1 cellular context compared by ENCODE assay signal in the genomic region with DNA sequence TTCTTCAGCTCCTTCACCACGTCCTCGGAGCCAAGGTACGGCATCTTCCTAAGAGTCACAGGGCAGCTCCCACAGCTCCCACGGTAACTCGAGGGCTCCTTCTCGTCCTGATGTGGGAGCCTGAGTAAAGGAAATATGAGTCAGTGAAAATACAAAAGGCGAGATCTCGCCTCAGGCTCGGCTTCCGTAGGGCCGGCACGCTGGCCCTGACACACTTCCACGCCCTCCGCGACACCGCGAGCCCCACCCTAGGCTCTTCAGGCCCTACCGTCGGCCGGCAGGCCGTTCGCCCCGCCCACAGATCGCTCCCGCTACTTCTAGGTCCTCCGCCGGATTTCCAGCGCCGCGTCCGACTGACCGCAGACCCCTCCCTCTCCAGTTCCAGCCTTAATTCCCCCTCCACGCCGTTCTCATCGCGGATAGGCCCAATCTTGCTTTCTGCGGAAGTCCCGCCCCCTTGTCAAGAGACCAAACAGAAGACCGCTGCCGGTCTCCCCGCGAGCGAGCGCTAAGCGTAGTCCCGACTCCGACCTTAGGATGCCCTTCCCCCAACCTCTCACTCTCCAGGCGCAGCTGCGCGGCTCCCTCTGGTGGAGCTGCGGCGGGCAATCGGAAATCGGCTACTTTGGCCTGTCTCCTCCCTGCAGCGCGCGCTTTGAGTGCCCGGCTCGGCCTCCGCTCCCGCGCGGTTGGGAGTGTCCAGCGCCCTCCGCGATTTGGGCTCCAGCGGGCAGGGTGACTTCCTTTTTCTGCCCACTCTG.
A peak's percentile ranks its signal among the peaks of the same experiment; 100 is the strongest.
TF ChIP-seq lines count a peak whose summit lies in the region.

A gene (minus strand): TSS at position 126 of the 761 bp plus-strand sequence. CDS start 82 bp downstream, at position 44.
A gene (plus strand): TSS at position 653 of the 761 bp plus-strand sequence. CDS start 261 bp downstream, outside the sequence.

TF ChIP-seq in H1, 55 proteins besides CTCF, POLR2A, EP300 and RAD21 (continues in another document):
- TF ChIP-seq CREB1 (IDR thresholded peaks at IDR 0.05) (peak; percentile 29; the same call in 1 of the 2 replicates), TAF1 (IDR thresholded peaks at IDR 0.05; ENCODE audit: low read depth, low read length) (peak; percentile 44; the same call in 1 of the 2 replicates), NANOG (IDR thresholded peaks at IDR 0.05; ENCODE audit: insufficient read depth, low read depth, low read length, poor library complexity, severe bottlenecking) (peak; percentile 46), GTF2F1 (IDR thresholded peaks at IDR 0.05; ENCODE audit: borderline replicate concordance, low read depth, low read length) (no peak), TEAD4 (IDR thresholded peaks at IDR 0.05; ENCODE audit: low read depth, low read length) (no peak), MAFK (IDR thresholded peaks at IDR 0.05; ENCODE audit: low read depth, low read length) (no peak), BACH1 (IDR thresholded peaks at IDR 0.05; ENCODE audit: low read length) (peak; percentile 80), CHD2 (IDR thresholded peaks at IDR 0.05; ENCODE audit: low read length) (peak; percentile 84), POLR2AphosphoS5 (IDR thresholded peaks at IDR 0.05; ENCODE audit: low read depth, low read length) (peak; percentile 34; the same call in 1 of the 2 replicates), SRF (IDR thresholded peaks at IDR 0.05; ENCODE audit: low read depth, low read length) (peak; percentile 93), SIX5 (IDR thresholded peaks at IDR 0.05; ENCODE audit: low read depth, low read length) (no peak), SUZ12 (IDR thresholded peaks at IDR 0.05; ENCODE audit: low read length) (peak; percentile 41; the same call in 1 of the 2 replicates), PHF8 (conservative IDR thresholded peaks at IDR 0.05; ENCODE audit: low read depth, low read length) (peak; percentile 14; the same call in 1 of the 2 replicates), ZNF274 (IDR thresholded peaks at IDR 0.05; ENCODE audit: borderline replicate concordance, extremely low read depth, low read length) (no peak), SP4 (IDR thresholded peaks at IDR 0.05; ENCODE audit: low read length) (no peak), CHD1 (IDR thresholded peaks at IDR 0.05; ENCODE audit: low read depth, low read length) (no peak), POU5F1 (IDR thresholded peaks at IDR 0.05; ENCODE audit: low read depth, low read length) (no peak), TBP (IDR thresholded peaks at IDR 0.05; ENCODE audit: low read depth, low read length) (peak; percentile 40; the same call in 1 of the 2 replicates), JUN (IDR thresholded peaks at IDR 0.05; ENCODE audit: low read depth, low read length) (no peak), RNF2 (IDR thresholded peaks at IDR 0.05; ENCODE audit: borderline replicate concordance, low read depth, low read length, missing control alignments, poor library complexity, severe bottlenecking) (no peak), CBX8 (IDR thresholded peaks at IDR 0.05; ENCODE audit: borderline replicate concordance, low read depth, low read length) (no peak), HDAC2 (IDR thresholded peaks at IDR 0.05; ENCODE audit: borderline replicate concordance in 1 of 2, low read depth in 2 of 2, low read length in 2 of 2) (peak in 1 of 2 experiments; percentile 44; a peak in 2 of 4 replicates), TCF12 (IDR thresholded peaks at IDR 0.05; ENCODE audit: low read depth, low read length) (peak; percentile 94), CEBPB (IDR thresholded peaks at IDR 0.05; ENCODE audit: low read depth, low read length) (no peak), RXRA (IDR thresholded peaks at IDR 0.05; ENCODE audit: insufficient read depth, low read depth, low read length) (no peak), SIN3A (conservative IDR thresholded peaks at IDR 0.05 in 1 of 2, IDR thresholded peaks at IDR 0.05 in 1 of 2; ENCODE audit: low read depth in 1 of 2, low read length in 2 of 2) (peak; percentile 69 to 94; a peak in 2 of 4 replicates), CTBP2 (IDR thresholded peaks at IDR 0.05; ENCODE audit: borderline replicate concordance, insufficient read depth, insufficient read length, low read length) (peak; percentile 38), SP1 (IDR thresholded peaks at IDR 0.05; ENCODE audit: low read depth, low read length) (peak; percentile 68; the same call in 1 of the 2 replicates), EGR1 (IDR thresholded peaks at IDR 0.05; ENCODE audit: borderline replicate concordance, low read depth, low read length) (peak; percentile 71), HDAC6 (IDR thresholded peaks at IDR 0.05; ENCODE audit: low read depth, low read length) (no peak), SP2 (IDR thresholded peaks at IDR 0.05; ENCODE audit: low read length) (no peak), BCL11A (IDR thresholded peaks at IDR 0.05; ENCODE audit: low read depth in 2 of 2, low read length in 2 of 2) (no peak), GABPA (IDR thresholded peaks at IDR 0.05; ENCODE audit: borderline replicate concordance, insufficient read depth, low read length) (peak; percentile 53; the same call in 1 of the 2 replicates), RBBP5 (IDR thresholded peaks at IDR 0.05; ENCODE audit: borderline replicate concordance, low read depth, low read length) (peak; percentile 97), YY1 (IDR thresholded peaks at IDR 0.05; ENCODE audit: low read depth, low read length) (peak; percentile 83), CBX5 (IDR thresholded peaks at IDR 0.05; ENCODE audit: low read depth, low read length) (no peak), BRCA1 (IDR thresholded peaks at IDR 0.05; ENCODE audit: low read depth, low read length) (0 out of 2 replicates have a peak, but pooled peaks have one; percentile 21), SIRT6 (IDR thresholded peaks at IDR 0.05; ENCODE audit: low read length) (no peak), RFX5 (IDR thresholded peaks at IDR 0.05; ENCODE audit: borderline replicate concordance, low read depth, low read length) (no peak), SAP30 (IDR thresholded peaks at IDR 0.05; ENCODE audit: insufficient read depth, insufficient replicate concordance, low read length) (peak; percentile 28), FOSL1 (IDR thresholded peaks at IDR 0.05; ENCODE audit: insufficient read depth, low read depth, low read length) (no peak), NRF1 (IDR thresholded peaks at IDR 0.05; ENCODE audit: low read depth, low read length) (no peak), KDM4A (IDR thresholded peaks at IDR 0.05; ENCODE audit: low read depth, low read length, severe bottlenecking) (no peak), JUND (IDR thresholded peaks at IDR 0.05; ENCODE audit: low read length) (peak; percentile 47; the same call in 1 of the 2 replicates), KDM1A (IDR thresholded peaks at IDR 0.05; ENCODE audit: borderline replicate concordance, low read length) (peak; percentile 11; the same call in 1 of the 2 replicates), TAF7 (optimal IDR thresholded peaks at IDR 0.05; ENCODE audit: borderline replicate concordance, low read depth, low read length) (peak; percentile 54)
- TF ChIP-seq, protein P1, sequence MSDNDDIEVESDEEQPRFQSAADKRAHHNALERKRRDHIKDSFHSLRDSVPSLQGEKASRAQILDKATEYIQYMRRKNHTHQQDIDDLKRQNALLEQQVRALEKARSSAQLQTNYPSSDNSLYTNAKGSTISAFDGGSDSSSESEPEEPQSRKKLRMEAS (IDR thresholded peaks at IDR 0.05), result peak; percentile 68; the same call in 1 of the 2 replicates
- TF ChIP-seq, protein P2, sequence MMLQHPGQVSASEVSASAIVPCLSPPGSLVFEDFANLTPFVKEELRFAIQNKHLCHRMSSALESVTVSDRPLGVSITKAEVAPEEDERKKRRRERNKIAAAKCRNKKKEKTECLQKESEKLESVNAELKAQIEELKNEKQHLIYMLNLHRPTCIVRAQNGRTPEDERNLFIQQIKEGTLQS (IDR thresholded peaks at IDR 0.05; ENCODE audit: insufficient read depth, low read depth, low read length), result no peak
- TF ChIP-seq, protein P3, sequence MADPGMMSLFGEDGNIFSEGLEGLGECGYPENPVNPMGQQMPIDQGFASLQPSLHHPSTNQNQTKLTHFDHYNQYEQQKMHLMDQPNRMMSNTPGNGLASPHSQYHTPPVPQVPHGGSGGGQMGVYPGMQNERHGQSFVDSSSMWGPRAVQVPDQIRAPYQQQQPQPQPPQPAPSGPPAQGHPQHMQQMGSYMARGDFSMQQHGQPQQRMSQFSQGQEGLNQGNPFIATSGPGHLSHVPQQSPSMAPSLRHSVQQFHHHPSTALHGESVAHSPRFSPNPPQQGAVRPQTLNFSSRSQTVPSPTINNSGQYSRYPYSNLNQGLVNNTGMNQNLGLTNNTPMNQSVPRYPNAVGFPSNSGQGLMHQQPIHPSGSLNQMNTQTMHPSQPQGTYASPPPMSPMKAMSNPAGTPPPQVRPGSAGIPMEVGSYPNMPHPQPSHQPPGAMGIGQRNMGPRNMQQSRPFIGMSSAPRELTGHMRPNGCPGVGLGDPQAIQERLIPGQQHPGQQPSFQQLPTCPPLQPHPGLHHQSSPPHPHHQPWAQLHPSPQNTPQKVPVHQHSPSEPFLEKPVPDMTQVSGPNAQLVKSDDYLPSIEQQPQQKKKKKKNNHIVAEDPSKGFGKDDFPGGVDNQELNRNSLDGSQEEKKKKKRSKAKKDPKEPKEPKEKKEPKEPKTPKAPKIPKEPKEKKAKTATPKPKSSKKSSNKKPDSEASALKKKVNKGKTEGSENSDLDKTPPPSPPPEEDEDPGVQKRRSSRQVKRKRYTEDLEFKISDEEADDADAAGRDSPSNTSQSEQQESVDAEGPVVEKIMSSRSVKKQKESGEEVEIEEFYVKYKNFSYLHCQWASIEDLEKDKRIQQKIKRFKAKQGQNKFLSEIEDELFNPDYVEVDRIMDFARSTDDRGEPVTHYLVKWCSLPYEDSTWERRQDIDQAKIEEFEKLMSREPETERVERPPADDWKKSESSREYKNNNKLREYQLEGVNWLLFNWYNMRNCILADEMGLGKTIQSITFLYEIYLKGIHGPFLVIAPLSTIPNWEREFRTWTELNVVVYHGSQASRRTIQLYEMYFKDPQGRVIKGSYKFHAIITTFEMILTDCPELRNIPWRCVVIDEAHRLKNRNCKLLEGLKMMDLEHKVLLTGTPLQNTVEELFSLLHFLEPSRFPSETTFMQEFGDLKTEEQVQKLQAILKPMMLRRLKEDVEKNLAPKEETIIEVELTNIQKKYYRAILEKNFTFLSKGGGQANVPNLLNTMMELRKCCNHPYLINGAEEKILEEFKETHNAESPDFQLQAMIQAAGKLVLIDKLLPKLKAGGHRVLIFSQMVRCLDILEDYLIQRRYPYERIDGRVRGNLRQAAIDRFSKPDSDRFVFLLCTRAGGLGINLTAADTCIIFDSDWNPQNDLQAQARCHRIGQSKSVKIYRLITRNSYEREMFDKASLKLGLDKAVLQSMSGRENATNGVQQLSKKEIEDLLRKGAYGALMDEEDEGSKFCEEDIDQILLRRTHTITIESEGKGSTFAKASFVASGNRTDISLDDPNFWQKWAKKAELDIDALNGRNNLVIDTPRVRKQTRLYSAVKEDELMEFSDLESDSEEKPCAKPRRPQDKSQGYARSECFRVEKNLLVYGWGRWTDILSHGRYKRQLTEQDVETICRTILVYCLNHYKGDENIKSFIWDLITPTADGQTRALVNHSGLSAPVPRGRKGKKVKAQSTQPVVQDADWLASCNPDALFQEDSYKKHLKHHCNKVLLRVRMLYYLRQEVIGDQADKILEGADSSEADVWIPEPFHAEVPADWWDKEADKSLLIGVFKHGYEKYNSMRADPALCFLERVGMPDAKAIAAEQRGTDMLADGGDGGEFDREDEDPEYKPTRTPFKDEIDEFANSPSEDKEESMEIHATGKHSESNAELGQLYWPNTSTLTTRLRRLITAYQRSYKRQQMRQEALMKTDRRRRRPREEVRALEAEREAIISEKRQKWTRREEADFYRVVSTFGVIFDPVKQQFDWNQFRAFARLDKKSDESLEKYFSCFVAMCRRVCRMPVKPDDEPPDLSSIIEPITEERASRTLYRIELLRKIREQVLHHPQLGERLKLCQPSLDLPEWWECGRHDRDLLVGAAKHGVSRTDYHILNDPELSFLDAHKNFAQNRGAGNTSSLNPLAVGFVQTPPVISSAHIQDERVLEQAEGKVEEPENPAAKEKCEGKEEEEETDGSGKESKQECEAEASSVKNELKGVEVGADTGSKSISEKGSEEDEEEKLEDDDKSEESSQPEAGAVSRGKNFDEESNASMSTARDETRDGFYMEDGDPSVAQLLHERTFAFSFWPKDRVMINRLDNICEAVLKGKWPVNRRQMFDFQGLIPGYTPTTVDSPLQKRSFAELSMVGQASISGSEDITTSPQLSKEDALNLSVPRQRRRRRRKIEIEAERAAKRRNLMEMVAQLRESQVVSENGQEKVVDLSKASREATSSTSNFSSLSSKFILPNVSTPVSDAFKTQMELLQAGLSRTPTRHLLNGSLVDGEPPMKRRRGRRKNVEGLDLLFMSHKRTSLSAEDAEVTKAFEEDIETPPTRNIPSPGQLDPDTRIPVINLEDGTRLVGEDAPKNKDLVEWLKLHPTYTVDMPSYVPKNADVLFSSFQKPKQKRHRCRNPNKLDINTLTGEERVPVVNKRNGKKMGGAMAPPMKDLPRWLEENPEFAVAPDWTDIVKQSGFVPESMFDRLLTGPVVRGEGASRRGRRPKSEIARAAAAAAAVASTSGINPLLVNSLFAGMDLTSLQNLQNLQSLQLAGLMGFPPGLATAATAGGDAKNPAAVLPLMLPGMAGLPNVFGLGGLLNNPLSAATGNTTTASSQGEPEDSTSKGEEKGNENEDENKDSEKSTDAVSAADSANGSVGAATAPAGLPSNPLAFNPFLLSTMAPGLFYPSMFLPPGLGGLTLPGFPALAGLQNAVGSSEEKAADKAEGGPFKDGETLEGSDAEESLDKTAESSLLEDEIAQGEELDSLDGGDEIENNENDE (IDR thresholded peaks at IDR 0.05; ENCODE audit: insufficient replicate concordance, low read length), result no peak
- TF ChIP-seq, protein P4, sequence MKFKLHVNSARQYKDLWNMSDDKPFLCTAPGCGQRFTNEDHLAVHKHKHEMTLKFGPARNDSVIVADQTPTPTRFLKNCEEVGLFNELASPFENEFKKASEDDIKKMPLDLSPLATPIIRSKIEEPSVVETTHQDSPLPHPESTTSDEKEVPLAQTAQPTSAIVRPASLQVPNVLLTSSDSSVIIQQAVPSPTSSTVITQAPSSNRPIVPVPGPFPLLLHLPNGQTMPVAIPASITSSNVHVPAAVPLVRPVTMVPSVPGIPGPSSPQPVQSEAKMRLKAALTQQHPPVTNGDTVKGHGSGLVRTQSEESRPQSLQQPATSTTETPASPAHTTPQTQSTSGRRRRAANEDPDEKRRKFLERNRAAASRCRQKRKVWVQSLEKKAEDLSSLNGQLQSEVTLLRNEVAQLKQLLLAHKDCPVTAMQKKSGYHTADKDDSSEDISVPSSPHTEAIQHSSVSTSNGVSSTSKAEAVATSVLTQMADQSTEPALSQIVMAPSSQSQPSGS (IDR thresholded peaks at IDR 0.05; ENCODE audit: low read length), result peak; percentile 34; the same call in 1 of the 2 replicates
- TF ChIP-seq, protein P5, sequence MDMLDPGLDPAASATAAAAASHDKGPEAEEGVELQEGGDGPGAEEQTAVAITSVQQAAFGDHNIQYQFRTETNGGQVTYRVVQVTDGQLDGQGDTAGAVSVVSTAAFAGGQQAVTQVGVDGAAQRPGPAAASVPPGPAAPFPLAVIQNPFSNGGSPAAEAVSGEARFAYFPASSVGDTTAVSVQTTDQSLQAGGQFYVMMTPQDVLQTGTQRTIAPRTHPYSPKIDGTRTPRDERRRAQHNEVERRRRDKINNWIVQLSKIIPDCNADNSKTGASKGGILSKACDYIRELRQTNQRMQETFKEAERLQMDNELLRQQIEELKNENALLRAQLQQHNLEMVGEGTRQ (IDR thresholded peaks at IDR 0.05; ENCODE audit: low read length), result no peak
- TF ChIP-seq, protein P6, sequence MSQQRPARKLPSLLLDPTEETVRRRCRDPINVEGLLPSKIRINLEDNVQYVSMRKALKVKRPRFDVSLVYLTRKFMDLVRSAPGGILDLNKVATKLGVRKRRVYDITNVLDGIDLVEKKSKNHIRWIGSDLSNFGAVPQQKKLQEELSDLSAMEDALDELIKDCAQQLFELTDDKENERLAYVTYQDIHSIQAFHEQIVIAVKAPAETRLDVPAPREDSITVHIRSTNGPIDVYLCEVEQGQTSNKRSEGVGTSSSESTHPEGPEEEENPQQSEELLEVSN (IDR thresholded peaks at IDR 0.05), result no peak
